In genomic region chrX:150693782-150694574, GRCh38 we compare ENCODE assay signal across 8 cellular contexts. TPM values are rescaled to one million over a fixed set of nuclear protein-coding genes. Genes with fewer than 3 reads are reported as not detected.
A peak's percentile ranks its signal among the peaks of the same experiment; 100 is the strongest.
DNase-seq lines count a peak whose midpoint lies in the region; ATAC-seq and TF ChIP-seq lines count a peak whose summit lies in the region.

No MANE protein-coding gene starts in this region.

- H3K4me3 ChIP-seq in OCI-LY1 (ENCODE audit: low read depth, low read length, poor library complexity, severe bottlenecking), result peak overlapping the region; percentile 73
- H3K4me3 ChIP-seq in fibroblast of pulmonary artery (replicated peaks; ENCODE audit: low read depth, low read length), result peak overlapping the region; percentile 65
- peak overlapping the region in 2 of 3 donors; percentile 37 to 39 for H3K4me3 ChIP-seq in thyroid gland (replicated peaks in 1 of 3)

- peaks cover 17% of the 10 kb centered on the region for H3K79me2 ChIP-seq in OCI-LY1 (ENCODE audit: insufficient read depth, low read length)

- H3K9me3 ChIP-seq in OCI-LY1 (ENCODE audit: low read length), result no peaks in the 10 kb centered on the region
- no peaks in the 10 kb centered on the region for H3K9me3 ChIP-seq in thyroid gland

- peaks cover 10% of the 10 kb centered on the region for H3K4me1 Mint-ChIP-seq in neural crest cell

- peaks cover 9% of the 10 kb centered on the region for H3K36me3 Mint-ChIP-seq in neural crest cell (ENCODE audit: low read depth)

- H3K4me2 ChIP-seq in OCI-LY1 (ENCODE audit: low read length), result peak overlapping the region; percentile 86

- WGBS in thyroid gland, 2 donors, result 1 to 2% methylated on average over 11 to 14 of the region's 33 CpGs

- peaks cover 2% of the 10 kb centered on the region; the same call in 1 of the 2 replicates for H3K36me3 ChIP-seq in OCI-LY1 (ENCODE audit: insufficient read depth, low read length)
- no peaks in the 10 kb centered on the region for H3K36me3 ChIP-seq in thyroid gland

- no peaks in the 10 kb centered on the region for H4K20me1 ChIP-seq in OCI-LY1 (ENCODE audit: insufficient read depth, low read length)

- H3K9me3 Mint-ChIP-seq in neural crest cell, result peaks cover 10% of the 10 kb centered on the region

- peak in 1 of 2 donors; percentile 52 for TF ChIP-seq POLR2A in thyroid gland (IDR thresholded peaks at IDR 0.05)

- intact Hi-C loops in thyroid gland (cut with DNase I), result no loop called here

- in situ Hi-C loops in Caki2 (cut with HindIII; ENCODE audit: low pct_unique_long_range_greater_than_20kb, low sequenced_read_pairs), result no loop called here

- H2AFZ ChIP-seq in OCI-LY1 (ENCODE audit: low read length), result no peak overlapping the region

- peaks cover 56% of the 10 kb centered on the region for H3K4me1 ChIP-seq in OCI-LY1 (ENCODE audit: insufficient read depth, low read length, severe bottlenecking)
- peaks cover 0 to 10% of the 10 kb centered on the region in 2 donors for H3K4me1 ChIP-seq in thyroid gland

- H3K27me3 Mint-ChIP-seq in neural crest cell (ENCODE audit: low read depth), result no peaks in the 10 kb centered on the region

- peak; percentile 31 for DNase-seq in Caki2 (ENCODE audit: low read depth)
- DNase-seq in activated T-helper 1 cell treated with anti-CD3 and anti-CD28 coated beads, Interleukin-2, amount 50 U/mL, for 16 hours (ENCODE audit: low read depth in 1 of 2, low spot score in 1 of 2), result peak; percentile 35 to 57
- DNase-seq in fibroblast of pulmonary artery (ENCODE audit: low read depth), result peak; percentile 52
- DNase-seq in neural crest cell (ENCODE audit: low read depth, low spot score), result no peak
- peak; percentile 78 for DNase-seq in thyroid gland

- H3K27me3 ChIP-seq in OCI-LY1 (ENCODE audit: insufficient read depth, low read length) (no peaks in the 10 kb centered on the region), thyroid gland (no peaks in the 10 kb centered on the region)

- no peaks in the 10 kb centered on the region for H3K9me2 ChIP-seq in OCI-LY1 (ENCODE audit: low read depth, low read length)

- no peak overlapping the region for H3K27ac Mint-ChIP-seq in neural crest cell (ENCODE audit: unreplicated experiment)

- H3K9ac ChIP-seq in OCI-LY1 (ENCODE audit: low read length), result peak overlapping the region; percentile 89

- ATAC-seq in GM19452 (IDR thresholded peaks at IDR 0.05; ENCODE audit: unreplicated experiment) (peak; percentile 75), HG03469 (IDR thresholded peaks at IDR 0.05; ENCODE audit: unreplicated experiment) (peak; percentile 50)

- no peaks in the 10 kb centered on the region for H3F3A ChIP-seq in OCI-LY1 (ENCODE audit: insufficient read depth, low read length)

- no peak for TF ChIP-seq CTCF in OCI-LY1 (IDR thresholded peaks at IDR 0.05; ENCODE audit: low read length)
- TF ChIP-seq CTCF in fibroblast of pulmonary artery (IDR thresholded peaks at IDR 0.05; ENCODE audit: low read length, missing control alignments), result no peak
- TF ChIP-seq CTCF in neural crest cell (conservative IDR thresholded peaks at IDR 0.05), result no peak
- no peak for TF ChIP-seq CTCF in thyroid gland (IDR thresholded peaks at IDR 0.05)

- H3K27ac ChIP-seq in OCI-LY1 (ENCODE audit: low read depth, low read length, poor library complexity, severe bottlenecking) (peak overlapping the region; percentile 98), thyroid gland (peak overlapping the region; percentile 73 to 87 (median 73))

- H3K4me3 Mint-ChIP-seq in neural crest cell, result peak overlapping the region; percentile 88

RNA-seq across cellular contexts. Expression of gene MTMR1, which starts 0.8 kb away (rescaled TPM):
- 4.2 and 4.6 TPM in 2 replicates for total RNA-seq in Caki2 (2014; rRNA removed; shearing (Covaris generic); ENCODE audit: low replicate concordance)
- total RNA-seq in neural crest cell (17.8 and 18.3 TPM in 2 replicates), thyroid gland (10 to 100 TPM; 17.6 to 28.4 (median 24.6) TPM)
